ENCODE assay signal across 9 cellular contexts in the genomic region with DNA sequence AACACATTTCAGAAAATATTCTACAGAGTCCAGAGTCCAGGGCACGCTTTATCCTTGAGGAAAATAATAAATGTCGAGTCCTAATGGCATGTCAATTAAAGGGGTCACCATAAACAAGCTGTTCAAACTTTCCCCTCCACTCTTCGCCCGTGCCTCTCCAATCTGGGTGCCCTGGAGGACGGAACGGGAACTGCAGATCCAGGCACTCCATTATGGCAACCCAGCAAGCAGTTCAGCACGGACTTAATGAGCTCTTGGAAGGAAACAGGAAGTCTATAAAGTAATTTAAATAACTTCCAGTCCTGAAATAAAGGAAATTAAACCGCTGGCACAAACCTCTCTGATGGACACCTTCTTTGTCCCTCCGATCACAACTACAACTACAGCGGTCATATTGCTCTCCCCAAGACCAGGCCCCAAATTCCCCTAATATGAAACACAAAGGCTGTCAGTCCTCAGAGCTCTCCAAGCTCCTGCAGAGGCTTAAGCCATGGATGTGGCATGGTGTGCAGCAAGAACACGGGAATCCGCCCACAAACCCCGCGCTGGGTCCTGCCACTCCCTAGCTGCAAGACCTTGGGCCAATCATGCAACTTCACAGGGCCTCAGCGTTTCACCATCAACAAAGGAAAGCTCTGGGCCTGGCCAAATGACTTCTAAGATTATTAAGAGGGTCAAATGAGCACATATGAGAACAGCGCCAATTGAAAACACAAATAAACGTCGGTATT. TPM values are rescaled to one million over a fixed set of nuclear protein-coding genes. Genes with fewer than 3 reads are reported as not detected.
DNase-seq lines count a peak whose midpoint lies in the region; TF ChIP-seq lines count a peak whose summit lies in the region.
"Had no signal": no experiment of that assay in that cellular context is flagged by ENCODE, and none has a peak within 500 bp of the region (broad histone marks: within the 10 kb centered on the region; RNA-seq: fewer than 3 reads in every experiment).

No MANE protein-coding gene starts in this region.

- peak overlapping the region; percentile 78 for H2BK120ac ChIP-seq in trophoblast cell (ENCODE audit: insufficient read depth, low read length, poor library complexity)

- H4K8ac ChIP-seq in trophoblast cell (ENCODE audit: low read depth, low read length): peak overlapping the region; percentile 46

- DNase-seq in NOMO-1 treated with DMSO at 0.1 percent for 48 hours (lab: John Stamatoyannopoulos, UW; ENCODE audit: unreplicated experiment) (peak; percentile 35), NOMO-1 treated with dmso at 0.1 percent for 144 hours (lab: John Stamatoyannopoulos, UW; ENCODE audit: unreplicated experiment) (no peak), mammary epithelial cell (no peak), trophoblast cell (peak in 1 of 2 donors; percentile 55), NCI-H524 treated with DMSO at 0.1 percent for 48 hours (lab: John Stamatoyannopoulos, UW) (no peak), ovary (no peak), uterus (no peak)
- DNase-seq in Jurkat, Clone E6-1 (ENCODE audit: low read depth, low spot score): peak; percentile 25
- DNase-seq: CD4-positive, alpha-beta memory T cell had no signal

- peak overlapping the region; percentile 79 for H2AK5ac ChIP-seq in trophoblast cell (ENCODE audit: low read length)

- peak overlapping the region; percentile 88 for H3K4ac ChIP-seq in trophoblast cell (ENCODE audit: low read depth, low read length)

- TF ChIP-seq CTCF in mammary epithelial cell (conservative IDR thresholded peaks at IDR 0.05 in 1 of 2, IDR thresholded peaks at IDR 0.05 in 1 of 2; ENCODE audit: extremely low read depth in 1 of 2, insufficient read depth in 1 of 2, low read depth in 1 of 2, low read length in 2 of 2) (peak; percentile 35 to 36), ovary (IDR thresholded peaks at IDR 0.05) (no peak), uterus (IDR thresholded peaks at IDR 0.05) (peak in 1 of 4 experiments; percentile 15)

- no peak overlapping the region for H3K9ac ChIP-seq in mammary epithelial cell (ENCODE audit: insufficient read depth, low read length)
- no peak overlapping the region for H3K9ac ChIP-seq in trophoblast cell (ENCODE audit: low read length)

- H3K9me3 ChIP-seq in mammary epithelial cell (replicated peaks; ENCODE audit: insufficient read depth, low read length) (no peaks in the 10 kb centered on the region), trophoblast cell (ENCODE audit: insufficient read depth, low read depth, low read length) (no peaks in the 10 kb centered on the region), ovary (no peaks in the 10 kb centered on the region), uterus (no peaks in the 10 kb centered on the region)

- dilution Hi-C loops in mammary epithelial cell (cut with HindIII; ENCODE audit: low sequenced_read_pairs): no loop called here

- no peaks in the 10 kb centered on the region for H3K27me3 ChIP-seq in mammary epithelial cell (ENCODE audit: insufficient read depth, low read length)
- H3K27me3 ChIP-seq in trophoblast cell (ENCODE audit: insufficient read depth, low read length): no peaks in the 10 kb centered on the region
- no peaks in the 10 kb centered on the region for H3K27me3 ChIP-seq in ovary
- H3K27me3 ChIP-seq in uterus: no peaks in the 10 kb centered on the region

- no peak for TF ChIP-seq EP300 in ovary (IDR thresholded peaks at IDR 0.05)

- TF ChIP-seq POLR2A in ovary (IDR thresholded peaks at IDR 0.05): no peak
- TF ChIP-seq POLR2A in uterus (IDR thresholded peaks at IDR 0.05): no peak

- in situ Hi-C loops in mammary epithelial cell (cut with MboI; ENCODE audit: low sequenced_read_pairs in 2 of 2): no loop called here

- no TSS peak for BruUV-seq in mammary epithelial cell (replicated peaks; lab: Mats Ljungman, UMichigan)

- peaks cover 59% of the 10 kb centered on the region for H3K79me1 ChIP-seq in trophoblast cell (ENCODE audit: low read length)

- H2AFZ ChIP-seq in mammary epithelial cell (ENCODE audit: low read depth, low read length): no peak overlapping the region
- no peak overlapping the region for H2AFZ ChIP-seq in trophoblast cell (ENCODE audit: insufficient read depth, low read length, poor library complexity)

- H3K4me1 ChIP-seq in mammary epithelial cell (ENCODE audit: insufficient read depth, low read length) (peaks cover 25% of the 10 kb centered on the region), trophoblast cell (ENCODE audit: control insufficient read depth in 1 of 2, insufficient read depth in 2 of 2, low read length in 2 of 2) (peaks cover 58 to 71% of the 10 kb centered on the region in 2 experiments), ovary (ENCODE audit: insufficient read depth) (peaks cover 2% of the 10 kb centered on the region), uterus (no peaks in the 10 kb centered on the region)

- CTCF ChIA-PET in mammary epithelial cell (lab: Charles Lee; ENCODE audit: low non-redundant PET): interaction anchor here (0.5 kb wide), 1 partner anchor 704 kb away, joined by 3 read pairs; no protein-coding TSS in a partner anchor

- H3K4me3 ChIP-seq in Jurkat, Clone E6-1 (ENCODE audit: low read length): no peak overlapping the region
- H3K4me3 ChIP-seq in mammary epithelial cell (replicated peaks in 1 of 3; ENCODE audit: insufficient read depth in 1 of 3, low read depth in 2 of 3, low read length in 3 of 3): no peak overlapping the region
- no peak overlapping the region for H3K4me3 ChIP-seq in trophoblast cell (ENCODE audit: low read depth, low read length)
- H3K4me3 ChIP-seq in ovary: no peak overlapping the region
- H3K4me3 ChIP-seq in uterus: no peak overlapping the region

- H4K12ac ChIP-seq in trophoblast cell (ENCODE audit: low read depth, low read length): no peak overlapping the region

- peak overlapping the region; percentile 84 for H3K18ac ChIP-seq in trophoblast cell (ENCODE audit: low read length)

- peaks cover 70% of the 10 kb centered on the region for H3K79me2 ChIP-seq in mammary epithelial cell (ENCODE audit: insufficient read depth, low read length)
- H3K79me2 ChIP-seq in trophoblast cell (ENCODE audit: control insufficient read depth, insufficient read depth, low read length, poor library complexity): peaks cover 23% of the 10 kb centered on the region

- H2BK5ac ChIP-seq in trophoblast cell (ENCODE audit: low read depth, low read length, poor library complexity): peak overlapping the region; percentile 71

- H2BK12ac ChIP-seq in trophoblast cell (ENCODE audit: low read length): peak overlapping the region; percentile 80

- no peak overlapping the region for H3K23ac ChIP-seq in trophoblast cell (ENCODE audit: low read length)

- H3K27ac ChIP-seq in mammary epithelial cell (ENCODE audit: insufficient read depth, low read depth, low read length) (no peak overlapping the region), trophoblast cell (ENCODE audit: low read depth, low read length) (peak overlapping the region; percentile 92), ovary (no peak overlapping the region), uterus (no peak overlapping the region)

- H3K4me2 ChIP-seq in mammary epithelial cell (ENCODE audit: insufficient read depth, low read depth, low read length) (no peak overlapping the region), trophoblast cell (ENCODE audit: low read length) (no peak overlapping the region)

- WGBS in mammary epithelial cell (ENCODE audit: low coverage, missing lambda C conversion rate): over 99% methylated on average over 17 of the region's 18 CpGs
- no CpG with 5 or more reads among the region's 18 CpGs for WGBS in trophoblast cell (ENCODE audit: extremely low coverage, insufficient coverage, insufficient read length)
- WGBS in ovary, 3 donors: 81 to 87% (median 84%) methylated on average over 18 of the region's 18 CpGs

- H3K14ac ChIP-seq in trophoblast cell (ENCODE audit: low read length): peak overlapping the region; percentile 86

- H4K91ac ChIP-seq in trophoblast cell (ENCODE audit: low read depth, low read length): peak overlapping the region; percentile 87

- intact Hi-C loops in mammary epithelial cell (cut with micrococcal nuclease): no loop called here
- intact Hi-C loops in ovary (cut with DNase I): no loop called here
- intact Hi-C loops in uterus (cut with DNase I; ENCODE audit: low total_unique reads): no loop called here

- H3K36me3 ChIP-seq in mammary epithelial cell (ENCODE audit: insufficient read depth, low read length): no peaks in the 10 kb centered on the region
- H3K36me3 ChIP-seq in trophoblast cell (ENCODE audit: control insufficient read depth in 1 of 2, insufficient read depth in 2 of 2, low read length in 2 of 2): no peaks in the 10 kb centered on the region
- no peaks in the 10 kb centered on the region for H3K36me3 ChIP-seq in ovary
- H3K36me3 ChIP-seq in uterus: no peaks in the 10 kb centered on the region

- no peaks in the 10 kb centered on the region for H4K20me1 ChIP-seq in mammary epithelial cell (ENCODE audit: insufficient read depth, low read length)

RNA-seq across cellular contexts. Expression of gene ZFHX3, which starts 52.6 kb away (rescaled TPM):
- 0.82 TPM for polyA plus RNA-seq in Jurkat, Clone E6-1 (2012; ENCODE audit: insufficient read depth, insufficient read length)
- total RNA-seq in mammary epithelial cell (10 to 100 TPM in 1 of 2 donors, 1 to 10 TPM in 1; 6.7 to 11.3 TPM), ovary (10 to 100 TPM in 5 of 7 donors, 1 to 10 TPM in 2; 5.5 to 17.6 (median 12.6) TPM), uterus (10 to 100 TPM in 3 of 4 donors, 1 to 10 TPM in 1; 9.1 to 34.0 (median 12.0) TPM)
- polyA plus RNA-seq in mammary epithelial cell (1.5 TPM), ovary (1 to 10 TPM; 3.4 to 6.5 TPM)
- polyA minus RNA-seq in mammary epithelial cell: 11.4 TPM
- 36.4 and 36.5 TPM in 2 replicates for polyA plus RNA-seq in trophoblast cell (2013)

Comparison
In these comparisons a context has a peak if more than half of its experiments do, and no peak if none do; other contexts are left out.
1. DNase-seq: peak in NOMO-1 treated with DMSO at 0.1 percent for 48 hours (single experiment) and Jurkat, Clone E6-1 (single experiment); none in NOMO-1 treated with dmso at 0.1 percent for 144 hours (single experiment), mammary epithelial cell (single experiment), NCI-H524 treated with DMSO at 0.1 percent for 48 hours (single experiment), ovary (0 of 5) and uterus (0 of 2).
2. CTCF ChIP-seq: peak in mammary epithelial cell (2 of 2); none in ovary (0 of 3).